In genomic region chr10:114615600-114616007, GRCh38 we compare ENCODE assay signal across 10 cellular contexts. TPM values are rescaled to one million over a fixed set of nuclear protein-coding genes. Genes with fewer than 3 reads are reported as not detected.
A peak's percentile ranks its signal among the peaks of the same experiment; 100 is the strongest.
DNase-seq lines count a peak whose midpoint lies in the region; ATAC-seq, FAIRE-seq and TF ChIP-seq lines count a peak whose summit lies in the region.
"Had no signal": no experiment of that assay in that cellular context is flagged by ENCODE, and none has a peak within 500 bp of the region (broad histone marks: within the 10 kb centered on the region; RNA-seq: fewer than 3 reads in every experiment).

No MANE protein-coding gene starts in this region.

- POLR2A ChIA-PET in activated naive CD8-positive, alpha-beta T cell treated with anti-CD3 and anti-CD28 coated beads, Interleukin-2, amount 10 ng/mL, durations not matched to agents 7 days and 5 days (lab: Charles Lee), result no interaction called here

- H3K27ac Mint-ChIP-seq in activated naive CD8-positive, alpha-beta T cell treated with anti-CD3 and anti-CD28 coated beads, Interleukin-2, amount 10 ng/mL, durations not matched to agents 7 days and 5 days, result peak overlapping the region; percentile 10
- H3K27ac Mint-ChIP-seq in activated naive CD8-positive, alpha-beta T cell treated with anti-CD3 and anti-CD28 coated beads for 36 hours, result no peak overlapping the region
- H3K27ac Mint-ChIP-seq in stimulated activated naive B cell treated with anti-CD40 and anti-IgM and Interleukin-4, amounts not matched to agents 10 μg/mL and 1 μg/mL and 100 μg/mL, for 72 hours, result no peak overlapping the region
- no peak overlapping the region for H3K27ac Mint-ChIP-seq in immature natural killer cell
- H3K27ac Mint-ChIP-seq: endodermal cell, H9 had no signal

- peak; percentile 76 for ATAC-seq in activated naive CD8-positive, alpha-beta T cell treated with anti-CD3 and anti-CD28 coated beads, Interleukin-2, amount 10 ng/mL, durations not matched to agents 7 days and 5 days (ENCODE audit: low read depth)
- peak; percentile 88 for ATAC-seq in HG02610 (IDR thresholded peaks at IDR 0.05; ENCODE audit: unreplicated experiment)
- peak; percentile 87 to 92 for ATAC-seq in stimulated activated naive B cell treated with anti-CD40 and anti-IgM and Interleukin-4, amounts not matched to agents 10 μg/mL and 1 μg/mL and 100 μg/mL, for 72 hours (replicated peaks)
- no peak for ATAC-seq in sciatic nerve

- peaks cover 6% of the 10 kb centered on the region for H3K4me1 Mint-ChIP-seq in activated naive CD8-positive, alpha-beta T cell treated with anti-CD3 and anti-CD28 coated beads, Interleukin-2, amount 10 ng/mL, durations not matched to agents 7 days and 5 days
- H3K4me1 Mint-ChIP-seq in activated naive CD8-positive, alpha-beta T cell treated with anti-CD3 and anti-CD28 coated beads for 36 hours, result peaks cover 8% of the 10 kb centered on the region
- H3K4me1 Mint-ChIP-seq in stimulated activated naive B cell treated with anti-CD40 and anti-IgM and Interleukin-4, amounts not matched to agents 10 μg/mL and 1 μg/mL and 100 μg/mL, for 72 hours, result peaks cover 5 to 8% of the 10 kb centered on the region in 2 donors
- no peaks in the 10 kb centered on the region for H3K4me1 Mint-ChIP-seq in immature natural killer cell

- intact Hi-C loops in sciatic nerve (cut with DNase I), result no loop called here

- no peaks in the 10 kb centered on the region for H3K36me3 Mint-ChIP-seq in activated naive CD8-positive, alpha-beta T cell treated with anti-CD3 and anti-CD28 coated beads, Interleukin-2, amount 10 ng/mL, durations not matched to agents 7 days and 5 days
- no peaks in the 10 kb centered on the region for H3K36me3 Mint-ChIP-seq in activated naive CD8-positive, alpha-beta T cell treated with anti-CD3 and anti-CD28 coated beads for 36 hours
- no peaks in the 10 kb centered on the region for H3K36me3 Mint-ChIP-seq in stimulated activated naive B cell treated with anti-CD40 and anti-IgM and Interleukin-4, amounts not matched to agents 10 μg/mL and 1 μg/mL and 100 μg/mL, for 72 hours
- H3K36me3 Mint-ChIP-seq in immature natural killer cell, result peaks cover 0 to 3% (median 0%) of the 10 kb centered on the region in 3 donors

- H3K4me3 Mint-ChIP-seq in activated naive CD8-positive, alpha-beta T cell treated with anti-CD3 and anti-CD28 coated beads, Interleukin-2, amount 10 ng/mL, durations not matched to agents 7 days and 5 days, result peak overlapping the region; percentile 6
- no peak overlapping the region for H3K4me3 Mint-ChIP-seq in activated naive CD8-positive, alpha-beta T cell treated with anti-CD3 and anti-CD28 coated beads for 36 hours
- no peak overlapping the region for H3K4me3 Mint-ChIP-seq in stimulated activated naive B cell treated with anti-CD40 and anti-IgM and Interleukin-4, amounts not matched to agents 10 μg/mL and 1 μg/mL and 100 μg/mL, for 72 hours
- no peak overlapping the region for H3K4me3 Mint-ChIP-seq in immature natural killer cell
- H3K4me3 Mint-ChIP-seq: endodermal cell, H9 had no signal

- H3K9me3 Mint-ChIP-seq in activated naive CD8-positive, alpha-beta T cell treated with anti-CD3 and anti-CD28 coated beads, Interleukin-2, amount 10 ng/mL, durations not matched to agents 7 days and 5 days, result peaks cover 1% of the 10 kb centered on the region
- no peaks in the 10 kb centered on the region for H3K9me3 Mint-ChIP-seq in activated naive CD8-positive, alpha-beta T cell treated with anti-CD3 and anti-CD28 coated beads for 36 hours
- H3K9me3 Mint-ChIP-seq in stimulated activated naive B cell treated with anti-CD40 and anti-IgM and Interleukin-4, amounts not matched to agents 10 μg/mL and 1 μg/mL and 100 μg/mL, for 72 hours, result peaks cover 0 to 1% of the 10 kb centered on the region in 2 donors
- H3K9me3 Mint-ChIP-seq in immature natural killer cell, result no peaks in the 10 kb centered on the region
- H3K9me3 Mint-ChIP-seq: endodermal cell, H9 had no signal

- no peak for DNase-seq in activated naive CD8-positive, alpha-beta T cell treated with anti-CD3 and anti-CD28 coated beads, Interleukin-2, amount 10 ng/mL, durations not matched to agents 7 days and 5 days
- no peak for DNase-seq in activated naive CD8-positive, alpha-beta T cell treated with anti-CD3 and anti-CD28 coated beads for 36 hours
- DNase-seq in M059J (ENCODE audit: low read depth) (peak; percentile 46), D721Med (ENCODE audit: insufficient read length, low spot score) (no peak), immature natural killer cell (no peak), sciatic nerve (ENCODE audit: low spot score) (no peak)
- no peak for DNase-seq in stimulated activated naive B cell treated with anti-CD40 and anti-IgM and Interleukin-4, amounts not matched to agents 10 μg/mL and 1 μg/mL and 100 μg/mL, for 72 hours
- DNase-seq: H9 had no signal

- no peak for TF ChIP-seq CTCF in D721Med (IDR thresholded peaks at IDR 0.05; ENCODE audit: insufficient read depth, missing control alignments)

- H3K27me3 Mint-ChIP-seq in activated naive CD8-positive, alpha-beta T cell treated with anti-CD3 and anti-CD28 coated beads, Interleukin-2, amount 10 ng/mL, durations not matched to agents 7 days and 5 days, result peaks cover 3% of the 10 kb centered on the region
- H3K27me3 Mint-ChIP-seq in activated naive CD8-positive, alpha-beta T cell treated with anti-CD3 and anti-CD28 coated beads for 36 hours, result no peaks in the 10 kb centered on the region
- H3K27me3 Mint-ChIP-seq in stimulated activated naive B cell treated with anti-CD40 and anti-IgM and Interleukin-4, amounts not matched to agents 10 μg/mL and 1 μg/mL and 100 μg/mL, for 72 hours, result peaks cover 5 to 6% of the 10 kb centered on the region in 2 donors
- H3K27me3 Mint-ChIP-seq in immature natural killer cell (ENCODE audit: low read depth in 3 of 3), result peaks cover 0 to 3% (median 1%) of the 10 kb centered on the region in 3 donors

- FAIRE-seq in D721Med (lab: Jason Lieb, UNC), result no peak

RNA-seq across cellular contexts. Expression of gene ABLIM1, which starts 42.5 kb away (rescaled TPM):
- 100 to 1,000 TPM; 137 to 149 TPM for total RNA-seq in activated naive CD8-positive, alpha-beta T cell treated with anti-CD3 and anti-CD28 coated beads, Interleukin-2, amount 10 ng/mL, durations not matched to agents 7 days and 5 days
- total RNA-seq in activated naive CD8-positive, alpha-beta T cell treated with anti-CD3 and anti-CD28 coated beads for 36 hours, result 100 to 1,000 TPM; 114 to 116 TPM
- total RNA-seq in M059J (2014; rRNA removed; shearing (Covaris generic)), result 1.4 and 5.8 TPM in 2 replicates
- 100 to 1,000 TPM in 1 of 3 donors, 10 to 100 TPM in 2; 66.2 to 121 (median 74.1) TPM for polyA plus RNA-seq in immature natural killer cell
- total RNA-seq in sciatic nerve, result 140 TPM

Comparison
In these comparisons a context has a peak if more than half of its experiments do, and no peak if none do; other contexts are left out.
1. RNA of gene ABLIM1, which starts 42.5 kb away (total RNA-seq): 137 to 149 TPM in activated naive CD8-positive, alpha-beta T cell treated with anti-CD3 and anti-CD28 coated beads, Interleukin-2, amount 10 ng/mL, durations not matched to agents 7 days and 5 days, 140 TPM in sciatic nerve (single experiment) and 114 to 116 TPM in activated naive CD8-positive, alpha-beta T cell treated with anti-CD3 and anti-CD28 coated beads for 36 hours; 1.4 to 5.8 TPM in M059J; every median in the first group is over 10 times any median in the second.